In genomic region chr1:33385251-33385650, GRCh38 we compare ENCODE assay signal across 22 cellular contexts. TPM values are rescaled to one million over a fixed set of nuclear protein-coding genes. Genes with fewer than 3 reads are reported as not detected.
DNase-seq lines count a peak whose midpoint lies in the region; ATAC-seq and TF ChIP-seq lines count a peak whose summit lies in the region.
"Had no signal": no experiment of that assay in that cellular context is flagged by ENCODE, and none has a peak within 500 bp of the region (broad histone marks: within the 10 kb centered on the region; RNA-seq: fewer than 3 reads in every experiment).

No MANE protein-coding gene starts in this region.

- POLR2A ChIA-PET in HCT116 (lab: Charles Lee): no interaction called here

- H3K79me2 ChIP-seq in HCT116 (ENCODE audit: insufficient read depth, low read length): peaks cover 85% of the 10 kb centered on the region

- no peak for TF ChIP-seq RAD21 in HCT116 (IDR thresholded peaks at IDR 0.05; ENCODE audit: low read depth)

- no peak overlapping the region for H3K4me3 ChIP-seq in HCT116 (replicated peaks in 1 of 2; ENCODE audit: low read depth in 1 of 2, low read length in 2 of 2)
- H3K4me3 ChIP-seq in RWPE2 (ENCODE audit: severe bottlenecking): no peak overlapping the region
- no peak overlapping the region for H3K4me3 ChIP-seq in dorsolateral prefrontal cortex
- H3K4me3 ChIP-seq: A549, MG63, SK-N-MC had no signal

- H3K9ac ChIP-seq in HCT116 (ENCODE audit: low read length): no peak overlapping the region

- H3K27ac ChIP-seq in HCT116 (ENCODE audit: low read depth, low read length): no peak overlapping the region
- peak overlapping the region; percentile 1 for H3K27ac ChIP-seq in RWPE2 (ENCODE audit: poor library complexity, severe bottlenecking)
- peak overlapping the region in 39 of 59 donors; percentile 23 to 98 (median 93) for H3K27ac ChIP-seq in dorsolateral prefrontal cortex
- H3K27ac ChIP-seq: A549, SK-N-MC had no signal

- H3K27ac Mint-ChIP-seq in nephron: peak overlapping the region in 2 of 3 experiments; percentile 1 to 59

- H3K36me3 Mint-ChIP-seq in nephron (ENCODE audit: low read depth): no peaks in the 10 kb centered on the region
- H3K36me3 Mint-ChIP-seq: CD4-positive, alpha-beta memory T cell had no signal

- H3K36me3 ChIP-seq in HCT116 (ENCODE audit: control insufficient read depth in 1 of 2, insufficient read depth in 2 of 2, low read length in 2 of 2) (no peaks in the 10 kb centered on the region), RWPE2 (ENCODE audit: low read depth) (no peaks in the 10 kb centered on the region)
- H3K36me3 ChIP-seq: MG63 had no signal

- intact Hi-C loops in HCT116 (cut with micrococcal nuclease) (no loop called here), dorsolateral prefrontal cortex (cut with DNase I) (loop anchor here in 1 of 2 donors (2.0 kb wide), 1 partner anchor 46 kb away; the partner anchor contains the start of gene PHC2)

- no peaks in the 10 kb centered on the region for H3K27me3 ChIP-seq in HCT116 (ENCODE audit: insufficient read depth, low read length)
- H3K27me3 ChIP-seq in RWPE2 (ENCODE audit: insufficient read depth, poor library complexity, severe bottlenecking): no peaks in the 10 kb centered on the region
- H3K27me3 ChIP-seq in dorsolateral prefrontal cortex: no peaks in the 10 kb centered on the region
- H3K27me3 ChIP-seq: MG63 had no signal

- BruUV-seq in HCT116 (replicated peaks; lab: Mats Ljungman, UMichigan): no TSS peak

- no peak for TF ChIP-seq POLR2A in HCT116 (IDR thresholded peaks at IDR 0.05; ENCODE audit: borderline replicate concordance, extremely low read depth, insufficient read depth, insufficient read length)

- ATAC-seq in HCT116: no peak
- no peak for ATAC-seq in RWPE2 (ENCODE audit: low read depth)
- ATAC-seq in HG03039 (IDR thresholded peaks at IDR 0.05; ENCODE audit: unreplicated experiment): no peak
- ATAC-seq: A549 had no signal

- H3K9me3 Mint-ChIP-seq in nephron: no peaks in the 10 kb centered on the region
- H3K9me3 Mint-ChIP-seq: CD4-positive, alpha-beta memory T cell had no signal

- peaks cover 69% of the 10 kb centered on the region for H3K4me1 Mint-ChIP-seq in nephron

- H2AFZ ChIP-seq in HCT116 (ENCODE audit: low read depth, low read length, poor library complexity, severe bottlenecking): no peak overlapping the region

- no peaks in the 10 kb centered on the region for H3K9me2 ChIP-seq in HCT116 (ENCODE audit: insufficient read depth)

- 0 out of 2 replicates have a peak, but pooled peaks cover 3% of the 10 kb centered on the region for H4K20me1 ChIP-seq in HCT116 (ENCODE audit: insufficient read depth)

- DNase-seq in HCT116 (ENCODE audit: low read depth, low spot score): no peak
- DNase-seq in RWPE2 (ENCODE audit: low spot score): no peak
- DNase-seq in dorsolateral prefrontal cortex: no peak
- no peak for DNase-seq in A172 (ENCODE audit: low spot score)
- no peak for DNase-seq in NCI-H146 treated with DMSO at 0.1 percent for 48 hours (lab: John Stamatoyannopoulos, UW; ENCODE audit: unreplicated experiment)
- no peak for DNase-seq in iPS-NIHi7 (ENCODE audit: extremely low spot score)
- DNase-seq: Caco-2; CD4-positive, alpha-beta memory T cell; HCEC 1CT; KG1; MG63; NCI-H1694; NCI-H2081; NCI-H2171; NCI-H226; NCI-H510A; RPMI8226; SHP77 treated with DMSO at 0.1 percent for 48 hours had no signal

- TF ChIP-seq CTCF in HCT116 (IDR thresholded peaks at IDR 0.05 in 2 of 3, conservative IDR thresholded peaks at IDR 0.05 in 1 of 3; ENCODE audit: borderline replicate concordance in 1 of 3, insufficient read depth in 1 of 3, low read depth in 2 of 3, low read length in 2 of 3): no peak
- TF ChIP-seq CTCF in RWPE2 (IDR thresholded peaks at IDR 0.05; ENCODE audit: poor library complexity, severe bottlenecking): no peak
- TF ChIP-seq CTCF in dorsolateral prefrontal cortex (IDR thresholded peaks at IDR 0.05 in 54 of 56, conservative IDR thresholded peaks at IDR 0.05 in 2 of 56; ENCODE audit: low read depth in 1 of 56, partially characterized antibody in 56 of 56): no peak
- TF ChIP-seq CTCF in nephron (IDR thresholded peaks at IDR 0.05; ENCODE audit: unreplicated experiment in 3 of 3): no peak

- RAD21 ChIA-PET in HCT116 (lab: Charles Lee; ENCODE audit: low non-redundant PET in 1 of 2, low total read pairs in 2 of 2, uncharacterized antibody in 2 of 2, unreplicated experiment in 2 of 2): no interaction called here

- peak overlapping the region; percentile 19 for H3K4me2 ChIP-seq in HCT116 (ENCODE audit: low read length)
- H3K4me2 ChIP-seq: A549 had no signal

- H3K4me3 Mint-ChIP-seq in nephron: no peak overlapping the region
- H3K4me3 Mint-ChIP-seq: CD4-positive, alpha-beta memory T cell had no signal

- no peaks in the 10 kb centered on the region for H3K27me3 Mint-ChIP-seq in nephron (ENCODE audit: low read depth)

- peaks cover 14 to 67% of the 10 kb centered on the region in 2 experiments for H3K4me1 ChIP-seq in HCT116 (ENCODE audit: control insufficient read depth in 1 of 2, insufficient read depth in 2 of 2, low read length in 2 of 2)
- peaks cover 20% of the 10 kb centered on the region for H3K4me1 ChIP-seq in RWPE2 (ENCODE audit: insufficient read depth, poor library complexity, severe bottlenecking)
- H3K4me1 ChIP-seq: A549, Caco-2 had no signal

- CTCF ChIA-PET in HCT116 (lab: Charles Lee): interaction anchor here (1.7 kb wide), 1 partner anchor 71 kb away, joined by 4 read pairs; no protein-coding TSS in a partner anchor

- H3K9me3 ChIP-seq in HCT116 (ENCODE audit: control insufficient read depth in 1 of 2, insufficient read depth in 1 of 2, low read depth in 1 of 2, low read length in 2 of 2) (no peaks in the 10 kb centered on the region), RWPE2 (ENCODE audit: severe bottlenecking) (no peaks in the 10 kb centered on the region)
- H3K9me3 ChIP-seq: A549, Caco-2, MG63 had no signal

TF ChIP-seq in HCT116, 20 proteins besides CTCF, POLR2A, EP300 and RAD21:
- TF ChIP-seq EZH2phosphoT487 (IDR thresholded peaks at IDR 0.05; ENCODE audit: borderline replicate concordance) (no peak), ZNF274 (IDR thresholded peaks at IDR 0.05; ENCODE audit: low read depth, low read length) (no peak)
TF ChIP-seq in HCT116: peak in this region for 0.

RNA-seq across cellular contexts. Expression of gene PHC2, which starts 45.6 kb away (rescaled TPM):
- total RNA-seq in HCT116 (2021; ENCODE audit: unreplicated experiment) (176 TPM), dorsolateral prefrontal cortex (100 to 1,000 TPM in 34 of 120 experiments, 10 to 100 TPM in 86; 68.2 to 158 (median 93.1) TPM)
- 129 and 157 TPM in 2 replicates for polyA plus RNA-seq in HCT116 (2012)
- total RNA-seq in A172 (2014; rRNA removed; shearing (Covaris generic)): 45.7 and 62.0 TPM in 2 replicates
